ENCODE assay signal across 8 cellular contexts in the genomic region with DNA sequence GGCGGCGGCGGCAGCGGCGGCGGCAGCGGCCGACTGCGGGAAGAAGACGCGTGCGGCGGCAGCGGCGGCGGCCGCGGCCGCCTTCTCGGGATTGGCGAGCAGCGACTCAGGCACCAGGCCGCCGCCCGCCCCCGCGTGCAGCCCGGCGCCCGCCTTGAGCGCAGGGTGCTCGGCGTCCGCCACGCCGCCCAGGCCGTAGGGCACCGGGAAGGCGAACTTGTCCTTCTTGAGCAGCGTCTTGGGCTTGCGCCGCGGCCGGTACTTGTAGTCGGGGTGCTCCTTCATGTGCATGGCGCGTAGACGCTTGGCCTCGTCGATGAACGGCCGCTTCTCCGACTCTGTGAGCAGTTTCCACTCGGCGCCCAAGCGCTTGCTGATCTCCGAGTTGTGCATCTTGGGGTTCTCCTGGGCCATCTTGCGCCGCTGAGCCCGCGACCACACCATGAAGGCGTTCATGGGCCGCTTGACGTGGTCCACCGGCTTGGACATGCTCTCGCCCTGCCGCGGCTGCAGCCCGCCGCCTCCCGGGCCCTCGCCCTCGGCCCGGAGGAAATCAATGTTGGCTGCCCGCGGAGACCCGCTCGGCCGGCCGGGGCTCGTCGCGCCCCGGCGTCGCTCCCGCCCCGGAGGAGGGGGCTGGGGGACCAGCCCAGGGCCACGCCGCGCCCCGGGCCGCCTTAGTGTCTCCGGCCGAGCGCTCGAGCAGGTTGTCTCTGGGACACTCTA. TPM values are rescaled to one million over a fixed set of nuclear protein-coding genes. Genes with fewer than 3 reads are reported as not detected.
DNase-seq lines count a peak whose midpoint lies in the region; ATAC-seq and TF ChIP-seq lines count a peak whose summit lies in the region.

No MANE protein-coding gene starts in this region.

- H3K27ac ChIP-seq in mesodermal cell (ENCODE audit: low read depth, low read length, severe bottlenecking), result no peak overlapping the region

- no peaks in the 10 kb centered on the region for H3K9me3 ChIP-seq in mesodermal cell (ENCODE audit: control insufficient read depth, low read length)

- H3K4me3 ChIP-seq in mesodermal cell (ENCODE audit: extremely low read depth, insufficient read depth, low read length, poor library complexity, severe bottlenecking), result peak overlapping the region; percentile 29

- ATAC-seq in activated naive CD8-positive, alpha-beta T cell treated with anti-CD3 and anti-CD28 coated beads, Interleukin-2, amount 10 ng/mL, durations not matched to agents 7 days and 5 days (ENCODE audit: low read depth), result peak; percentile 29
- no peak for ATAC-seq in activated naive CD8-positive, alpha-beta T cell treated with anti-CD3 and anti-CD28 coated beads, Interleukin-2, amount 50 U/mL, for 24 hours
- ATAC-seq in HG03280 (IDR thresholded peaks at IDR 0.05; ENCODE audit: unreplicated experiment) (peak; percentile 25), HG02571 (IDR thresholded peaks at IDR 0.05; ENCODE audit: unreplicated experiment) (no peak)

- H3K27ac Mint-ChIP-seq in activated naive CD8-positive, alpha-beta T cell treated with anti-CD3 and anti-CD28 coated beads, Interleukin-2, amount 10 ng/mL, durations not matched to agents 7 days and 5 days, result no peak overlapping the region
- H3K27ac Mint-ChIP-seq in activated naive CD8-positive, alpha-beta T cell treated with anti-CD3 and anti-CD28 coated beads, Interleukin-2, amount 50 U/mL, for 24 hours, result no peak overlapping the region
- H3K27ac Mint-ChIP-seq in brain, result peak overlapping the region; percentile 85 to 97 (median 97)

- no peak for TF ChIP-seq CTCF in brain (conservative IDR thresholded peaks at IDR 0.05)

- H3K4me1 Mint-ChIP-seq in activated naive CD8-positive, alpha-beta T cell treated with anti-CD3 and anti-CD28 coated beads, Interleukin-2, amount 10 ng/mL, durations not matched to agents 7 days and 5 days, result peaks cover 14% of the 10 kb centered on the region
- peaks cover 21% of the 10 kb centered on the region for H3K4me1 Mint-ChIP-seq in activated naive CD8-positive, alpha-beta T cell treated with anti-CD3 and anti-CD28 coated beads, Interleukin-2, amount 50 U/mL, for 24 hours
- H3K4me1 Mint-ChIP-seq in brain, result peaks cover 57% of the 10 kb centered on the region

- POLR2A ChIA-PET in activated naive CD8-positive, alpha-beta T cell treated with anti-CD3 and anti-CD28 coated beads, Interleukin-2, amount 10 ng/mL, durations not matched to agents 7 days and 5 days (lab: Charles Lee), result no interaction called here

- no peaks in the 10 kb centered on the region for H3K4me1 ChIP-seq in mesodermal cell (ENCODE audit: control insufficient read depth, insufficient read depth, low read length, poor library complexity, severe bottlenecking)

- peak; percentile 57 for DNase-seq in activated naive CD8-positive, alpha-beta T cell treated with anti-CD3 and anti-CD28 coated beads, Interleukin-2, amount 10 ng/mL, durations not matched to agents 7 days and 5 days
- no peak for DNase-seq in activated naive CD8-positive, alpha-beta T cell treated with anti-CD3 and anti-CD28 coated beads, Interleukin-2, amount 50 U/mL, for 24 hours
- DNase-seq in NK-92 (lab: John Stamatoyannopoulos, UW; ENCODE audit: unreplicated experiment) (no peak), mucosa of gallbladder (ENCODE audit: low spot score) (no peak)

- H3K9me3 Mint-ChIP-seq in activated naive CD8-positive, alpha-beta T cell treated with anti-CD3 and anti-CD28 coated beads, Interleukin-2, amount 10 ng/mL, durations not matched to agents 7 days and 5 days, result no peaks in the 10 kb centered on the region
- no peaks in the 10 kb centered on the region for H3K9me3 Mint-ChIP-seq in activated naive CD8-positive, alpha-beta T cell treated with anti-CD3 and anti-CD28 coated beads, Interleukin-2, amount 50 U/mL, for 24 hours
- H3K9me3 Mint-ChIP-seq in brain, result no peaks in the 10 kb centered on the region

- WGBS in mesodermal cell (ENCODE audit: insufficient coverage in 2 of 2), 2 experiments, result 1% methylated on average over 64 to 86 of the region's 97 CpGs

- peaks cover 83% of the 10 kb centered on the region for H3K27me3 Mint-ChIP-seq in activated naive CD8-positive, alpha-beta T cell treated with anti-CD3 and anti-CD28 coated beads, Interleukin-2, amount 10 ng/mL, durations not matched to agents 7 days and 5 days
- peaks cover 75% of the 10 kb centered on the region for H3K27me3 Mint-ChIP-seq in activated naive CD8-positive, alpha-beta T cell treated with anti-CD3 and anti-CD28 coated beads, Interleukin-2, amount 50 U/mL, for 24 hours
- H3K27me3 Mint-ChIP-seq in brain, result peaks cover 79% of the 10 kb centered on the region

- peak overlapping the region; percentile 61 for H3K4me3 Mint-ChIP-seq in activated naive CD8-positive, alpha-beta T cell treated with anti-CD3 and anti-CD28 coated beads, Interleukin-2, amount 10 ng/mL, durations not matched to agents 7 days and 5 days
- H3K4me3 Mint-ChIP-seq in activated naive CD8-positive, alpha-beta T cell treated with anti-CD3 and anti-CD28 coated beads, Interleukin-2, amount 50 U/mL, for 24 hours, result no peak overlapping the region
- H3K4me3 Mint-ChIP-seq in brain, result peak overlapping the region; percentile 92 to 97 (median 96)

- H3K36me3 ChIP-seq in mesodermal cell (ENCODE audit: control insufficient read depth, insufficient read depth, low read length), result no peaks in the 10 kb centered on the region

- no peaks in the 10 kb centered on the region for H3K36me3 Mint-ChIP-seq in activated naive CD8-positive, alpha-beta T cell treated with anti-CD3 and anti-CD28 coated beads, Interleukin-2, amount 10 ng/mL, durations not matched to agents 7 days and 5 days
- no peaks in the 10 kb centered on the region for H3K36me3 Mint-ChIP-seq in activated naive CD8-positive, alpha-beta T cell treated with anti-CD3 and anti-CD28 coated beads, Interleukin-2, amount 50 U/mL, for 24 hours (ENCODE audit: low read depth)
- H3K36me3 Mint-ChIP-seq in brain, result no peaks in the 10 kb centered on the region

RNA-seq across cellular contexts. Expression of gene SOX21, which starts 0.6 kb away (rescaled TPM):
- not detected for total RNA-seq in activated naive CD8-positive, alpha-beta T cell treated with anti-CD3 and anti-CD28 coated beads, Interleukin-2, amount 10 ng/mL, durations not matched to agents 7 days and 5 days
- polyA plus RNA-seq in brain (ENCODE audit: insufficient read depth, low read depth, low replicate concordance), result 4.9 TPM
- polyA plus RNA-seq in mesodermal cell (2013, experiment 1 of 2), result 1.4 TPM
- 0.66 TPM for polyA plus RNA-seq in mesodermal cell (2013, experiment 2 of 2)
- 0.09 TPM for total RNA-seq in mucosa of gallbladder

Comparison
In these comparisons a context has a peak if more than half of its experiments do, and no peak if none do; other contexts are left out.
1. ATAC-seq: peak in activated naive CD8-positive, alpha-beta T cell treated with anti-CD3 and anti-CD28 coated beads, Interleukin-2, amount 10 ng/mL, durations not matched to agents 7 days and 5 days (single experiment) and HG03280 (single experiment); none in activated naive CD8-positive, alpha-beta T cell treated with anti-CD3 and anti-CD28 coated beads, Interleukin-2, amount 50 U/mL, for 24 hours (single experiment) and HG02571 (single experiment).
2. H3K27ac Mint-ChIP-seq: peak in brain (5 of 5); none in activated naive CD8-positive, alpha-beta T cell treated with anti-CD3 and anti-CD28 coated beads, Interleukin-2, amount 10 ng/mL, durations not matched to agents 7 days and 5 days (single experiment) and activated naive CD8-positive, alpha-beta T cell treated with anti-CD3 and anti-CD28 coated beads, Interleukin-2, amount 50 U/mL, for 24 hours (single experiment).